Comparison of ENCODE assay signal across 8 cellular contexts in genomic region chr4:56910172-56910967, GRCh38. TPM values are rescaled to one million over a fixed set of nuclear protein-coding genes. Genes with fewer than 3 reads are reported as not detected.
DNase-seq lines count a peak whose midpoint lies in the region; FAIRE-seq lines count a peak whose summit lies in the region.

No MANE protein-coding gene starts in this region.

- no peaks in the 10 kb centered on the region for H3K9me3 Mint-ChIP-seq in activated CD4-positive, alpha-beta T cell treated with anti-CD3 and anti-CD28 coated beads, Interleukin-2, amount 10 ng/mL, durations not matched to agents 7 days and 5 days
- no peaks in the 10 kb centered on the region for H3K9me3 Mint-ChIP-seq in activated CD4-positive, alpha-beta memory T cell treated with anti-CD3 and anti-CD28 coated beads for 36 hours

- H3K27ac ChIP-seq in small intestine (ENCODE audit: low read depth in 1 of 2, low read length in 1 of 2): peak overlapping the region in 1 of 2 donors; percentile 2

- peaks cover 0 to 2% of the 10 kb centered on the region in 2 donors for H3K36me3 ChIP-seq in small intestine (ENCODE audit: control insufficient read depth in 2 of 2, insufficient read depth in 2 of 2, low read length in 2 of 2)

- peak overlapping the region; percentile 91 for H3K4me3 ChIP-seq in iPS-11a (ENCODE audit: low read depth, low read length)
- H3K4me3 ChIP-seq in small intestine (ENCODE audit: low read depth in 1 of 2, low read length in 2 of 2): no peak overlapping the region

- peaks cover 29% of the 10 kb centered on the region for H3K36me3 Mint-ChIP-seq in activated CD4-positive, alpha-beta T cell treated with anti-CD3 and anti-CD28 coated beads, Interleukin-2, amount 10 ng/mL, durations not matched to agents 7 days and 5 days (ENCODE audit: low read depth)
- peaks cover 17% of the 10 kb centered on the region for H3K36me3 Mint-ChIP-seq in activated CD4-positive, alpha-beta memory T cell treated with anti-CD3 and anti-CD28 coated beads for 36 hours

- intact Hi-C loops in activated CD4-positive, alpha-beta memory T cell treated with anti-CD3 and anti-CD28 coated beads for 36 hours (cut with micrococcal nuclease): no loop called here

- H3K27me3 ChIP-seq in small intestine (ENCODE audit: control insufficient read depth in 2 of 2, insufficient read depth in 2 of 2, low read length in 2 of 2): no peaks in the 10 kb centered on the region

- peak overlapping the region; percentile 96 for H3K4me3 Mint-ChIP-seq in activated CD4-positive, alpha-beta T cell treated with anti-CD3 and anti-CD28 coated beads, Interleukin-2, amount 10 ng/mL, durations not matched to agents 7 days and 5 days
- H3K4me3 Mint-ChIP-seq in activated CD4-positive, alpha-beta memory T cell treated with anti-CD3 and anti-CD28 coated beads for 36 hours: peak overlapping the region; percentile 96

- peaks cover 1 to 16% of the 10 kb centered on the region in 2 donors for H3K4me1 ChIP-seq in small intestine (ENCODE audit: control insufficient read depth in 2 of 2, insufficient read depth in 1 of 2, low read depth in 1 of 2, low read length in 1 of 2)

- CTCF ChIA-PET in activated CD4-positive, alpha-beta T cell treated with anti-CD3 and anti-CD28 coated beads, Interleukin-2, amount 10 ng/mL, durations not matched to agents 7 days and 5 days (lab: Charles Lee): interaction anchor here (1.4 kb wide), 1 partner anchor 67 kb away, joined by 5 read pairs; the partner anchor contains the start of gene NOA1
- CTCF ChIA-PET in activated CD4-positive, alpha-beta memory T cell treated with anti-CD3 and anti-CD28 coated beads for 36 hours (lab: Charles Lee): interaction anchor here (1.1 to 3.4 kb wide), 2 partner anchors 10 to 68 kb away, joined by 3 to 23 read pairs; partner anchors contain the start of genes NOA1 and POLR2B

- H3K27me3 Mint-ChIP-seq in activated CD4-positive, alpha-beta T cell treated with anti-CD3 and anti-CD28 coated beads, Interleukin-2, amount 10 ng/mL, durations not matched to agents 7 days and 5 days: peaks cover 4% of the 10 kb centered on the region
- H3K27me3 Mint-ChIP-seq in activated CD4-positive, alpha-beta memory T cell treated with anti-CD3 and anti-CD28 coated beads for 36 hours: no peaks in the 10 kb centered on the region

- peak overlapping the region; percentile 96 for H3K27ac Mint-ChIP-seq in activated CD4-positive, alpha-beta T cell treated with anti-CD3 and anti-CD28 coated beads, Interleukin-2, amount 10 ng/mL, durations not matched to agents 7 days and 5 days
- H3K27ac Mint-ChIP-seq in activated CD4-positive, alpha-beta memory T cell treated with anti-CD3 and anti-CD28 coated beads for 36 hours: peak overlapping the region; percentile 96

- no peak for DNase-seq in activated CD4-positive, alpha-beta T cell treated with anti-CD3 and anti-CD28 coated beads, Interleukin-2, amount 10 ng/mL, durations not matched to agents 7 days and 5 days
- no peak for DNase-seq in activated CD4-positive, alpha-beta T cell treated with anti-CD3 and anti-CD28 coated beads for 4 hours
- peak; percentile 13 for DNase-seq in activated CD4-positive, alpha-beta memory T cell treated with anti-CD3 and anti-CD28 coated beads for 36 hours
- DNase-seq in superior temporal gyrus (ENCODE audit: extremely low spot score) (peak; percentile 30), small intestine (no peak), cerebellum (ENCODE audit: low spot score) (no peak), RKO (ENCODE audit: low spot score) (no peak)

- POLR2A ChIA-PET in activated CD4-positive, alpha-beta T cell treated with anti-CD3 and anti-CD28 coated beads, Interleukin-2, amount 10 ng/mL, durations not matched to agents 7 days and 5 days (lab: Charles Lee): no interaction called here
- POLR2A ChIA-PET in activated CD4-positive, alpha-beta memory T cell treated with anti-CD3 and anti-CD28 coated beads for 36 hours (lab: Charles Lee): interaction anchor here (5.7 kb wide), 1 partner anchor 68 kb away, joined by 70 read pairs; the partner anchor contains the start of genes NOA1 and POLR2B

- FAIRE-seq in small intestine (lab: Jason Lieb, UNC): no peak

- peaks cover 55% of the 10 kb centered on the region for H3K4me1 Mint-ChIP-seq in activated CD4-positive, alpha-beta T cell treated with anti-CD3 and anti-CD28 coated beads, Interleukin-2, amount 10 ng/mL, durations not matched to agents 7 days and 5 days
- H3K4me1 Mint-ChIP-seq in activated CD4-positive, alpha-beta memory T cell treated with anti-CD3 and anti-CD28 coated beads for 36 hours (ENCODE audit: low read depth): peaks cover 56% of the 10 kb centered on the region

- no peaks in the 10 kb centered on the region for H3K9me3 ChIP-seq in small intestine (ENCODE audit: control insufficient read depth, low read depth)

- WGBS in small intestine, 3 donors: 35 to 59% (median 52%) methylated on average over 6 of the region's 6 CpGs

RNA-seq across cellular contexts. Expression of gene REST, which starts 2.7 kb away (rescaled TPM):
- 10 to 100 TPM; 54.1 to 54.7 TPM for total RNA-seq in activated CD4-positive, alpha-beta T cell treated with anti-CD3 and anti-CD28 coated beads, Interleukin-2, amount 10 ng/mL, durations not matched to agents 7 days and 5 days
- total RNA-seq in activated CD4-positive, alpha-beta memory T cell treated with anti-CD3 and anti-CD28 coated beads for 36 hours: 10 to 100 TPM; 46.1 to 47.0 TPM
- 1 to 10 TPM; 3.8 to 5.4 (median 4.2) TPM for polyA plus RNA-seq in small intestine
- 24.5 TPM for total RNA-seq in cerebellum

Comparison
In these comparisons a context has a peak if more than half of its experiments do, and no peak if none do; other contexts are left out.
1. DNase-seq: peak in activated CD4-positive, alpha-beta memory T cell treated with anti-CD3 and anti-CD28 coated beads for 36 hours (single experiment) and superior temporal gyrus (single experiment); none in activated CD4-positive, alpha-beta T cell treated with anti-CD3 and anti-CD28 coated beads, Interleukin-2, amount 10 ng/mL, durations not matched to agents 7 days and 5 days (single experiment), activated CD4-positive, alpha-beta T cell treated with anti-CD3 and anti-CD28 coated beads for 4 hours (0 of 2), small intestine (single experiment), cerebellum (single experiment) and RKO (single experiment).